In the genomic region with DNA sequence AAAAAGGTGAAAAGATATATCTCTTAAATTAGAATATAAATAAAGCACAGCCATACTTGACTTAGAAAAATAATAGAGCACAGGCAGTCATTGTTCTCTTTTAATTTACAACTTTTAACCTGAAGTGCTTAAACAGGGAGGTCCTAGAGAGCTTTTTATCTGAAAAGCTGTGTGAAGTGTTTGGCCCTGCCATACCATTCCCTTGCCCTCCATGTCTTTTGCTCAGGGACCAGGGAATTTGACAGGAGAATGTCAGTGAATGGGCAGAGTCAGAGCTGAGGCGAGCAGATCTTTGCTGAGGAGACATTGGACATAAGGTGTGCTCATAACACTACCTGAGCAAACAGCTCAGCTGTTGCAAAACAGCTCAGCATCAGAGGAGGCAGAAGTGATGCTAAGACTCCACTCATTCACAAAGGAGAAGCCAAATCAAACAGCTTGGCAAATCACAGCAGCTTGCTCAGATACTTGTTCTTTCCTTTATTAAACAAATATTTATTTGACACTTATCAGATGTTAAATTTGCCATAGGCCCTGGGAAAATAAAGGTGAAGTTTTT, we compare ENCODE assay signal across 21 cellular contexts. TPM values are rescaled to one million over a fixed set of nuclear protein-coding genes. Genes with fewer than 3 reads are reported as not detected.
DNase-seq lines count a peak whose midpoint lies in the region; ATAC-seq, FAIRE-seq and TF ChIP-seq lines count a peak whose summit lies in the region.
"Had no signal": no experiment of that assay in that cellular context is flagged by ENCODE, and none has a peak within 500 bp of the region (broad histone marks: within the 10 kb centered on the region; RNA-seq: fewer than 3 reads in every experiment).

No MANE protein-coding gene starts in this region.

- peak; percentile 49 to 76 for ATAC-seq in activated T-cell treated with anti-CD3 and anti-CD28 coated beads, Interleukin-2, amount 50 U/mL, for 72 hours (replicated peaks in 1 of 2)
- ATAC-seq in activated T-cell treated with anti-CD3 and anti-CD28 coated beads, Interleukin-2, amount 50 U/mL, for 4 hours, result no peak
- ATAC-seq in pancreas, result peak in 3 of 4 donors; percentile 35 to 79 (median 53)
- ATAC-seq: CD8-positive, alpha-beta T cell had no signal

- H3K4me1 ChIP-seq in pancreas, result no peaks in the 10 kb centered on the region
- no peaks in the 10 kb centered on the region for H3K4me1 ChIP-seq in sigmoid colon
- H3K4me1 ChIP-seq: HAP-1 had no signal

- H3K27ac ChIP-seq in pancreas (no peak overlapping the region), sigmoid colon (no peak overlapping the region)
- H3K27ac ChIP-seq: 22Rv1 had no signal

- H3K27me3 Mint-ChIP-seq in activated T-cell treated with anti-CD3 and anti-CD28 coated beads, Interleukin-2, amount 50 U/mL, for 72 hours (ENCODE audit: low read depth), result peaks cover 40% of the 10 kb centered on the region
- H3K27me3 Mint-ChIP-seq in activated T-cell treated with anti-CD3 and anti-CD28 coated beads, Interleukin-2, amount 50 U/mL, for 4 hours (ENCODE audit: low read depth), result peaks cover 14% of the 10 kb centered on the region

- no peaks in the 10 kb centered on the region for H3K4me1 Mint-ChIP-seq in activated T-cell treated with anti-CD3 and anti-CD28 coated beads, Interleukin-2, amount 50 U/mL, for 72 hours (ENCODE audit: low read depth)
- H3K4me1 Mint-ChIP-seq in activated T-cell treated with anti-CD3 and anti-CD28 coated beads, Interleukin-2, amount 50 U/mL, for 4 hours (ENCODE audit: low read depth), result no peaks in the 10 kb centered on the region

- no peak for DNase-seq in activated T-cell treated with anti-CD3 and anti-CD28 coated beads, Interleukin-2, amount 50 U/mL, for 72 hours
- DNase-seq in activated T-cell treated with anti-CD3 and anti-CD28 coated beads, Interleukin-2, amount 50 U/mL, for 4 hours, result no peak
- peak; percentile 23 for DNase-seq in epithelial cell of esophagus (ENCODE audit: low read depth)
- no peak for DNase-seq in pancreas
- DNase-seq in NCI-H2107 treated with DMSO at 0.1 percent for 48 hours (lab: John Stamatoyannopoulos, UW; ENCODE audit: unreplicated experiment), result no peak
- DNase-seq in frontal cortex (ENCODE audit: low spot score in 2 of 2), result no peak
- DNase-seq in foreskin melanocyte, result no peak
- DNase-seq in sigmoid colon, result no peak
- DNase-seq: CD8-positive, alpha-beta T cell; COR-L47; DMS153; DMS79 treated with DMSO at 0.1 percent for 48 hours; EL; GOT3 had no signal

- intact Hi-C loops in pancreas (cut with DNase I) (no loop called here), sigmoid colon (cut with DNase I) (no loop called here)

- 37 to 55% methylated on average over 1 of the region's 1 CpG for WGBS in pancreas, 2 donors
- WGBS in sigmoid colon, 2 donors, result 71 to 78% methylated on average over 1 of the region's 1 CpG

- no peaks in the 10 kb centered on the region for H3K36me3 Mint-ChIP-seq in activated T-cell treated with anti-CD3 and anti-CD28 coated beads, Interleukin-2, amount 50 U/mL, for 72 hours (ENCODE audit: insufficient read depth in 2 of 2)
- no peaks in the 10 kb centered on the region for H3K36me3 Mint-ChIP-seq in activated T-cell treated with anti-CD3 and anti-CD28 coated beads, Interleukin-2, amount 50 U/mL, for 4 hours (ENCODE audit: insufficient read depth)
- H3K36me3 Mint-ChIP-seq: CD14-positive monocyte; CD8-positive, alpha-beta T cell had no signal

- H3K27me3 ChIP-seq in pancreas (peaks cover 0 to 6% (median 0%) of the 10 kb centered on the region in 4 donors), sigmoid colon (no peaks in the 10 kb centered on the region)

- no peak for TF ChIP-seq EP300 in sigmoid colon (IDR thresholded peaks at IDR 0.05)

- H3K4me3 Mint-ChIP-seq in activated T-cell treated with anti-CD3 and anti-CD28 coated beads, Interleukin-2, amount 50 U/mL, for 72 hours, result no peak overlapping the region
- no peak overlapping the region for H3K4me3 Mint-ChIP-seq in activated T-cell treated with anti-CD3 and anti-CD28 coated beads, Interleukin-2, amount 50 U/mL, for 4 hours
- H3K4me3 Mint-ChIP-seq: CD14-positive monocyte; CD8-positive, alpha-beta T cell had no signal

- FAIRE-seq in pancreas (lab: Jason Lieb, UNC) (no peak), frontal cortex (lab: Jason Lieb, UNC) (no peak)
- FAIRE-seq: D721Med, G401.6, GM12891, HTR-8/SVneo had no signal

- H3K9me3 ChIP-seq in pancreas, result no peaks in the 10 kb centered on the region
- H3K9me3 ChIP-seq in sigmoid colon, result no peaks in the 10 kb centered on the region
- H3K9me3 ChIP-seq: HAP-1 had no signal

- no peak overlapping the region for H3K27ac Mint-ChIP-seq in activated T-cell treated with anti-CD3 and anti-CD28 coated beads, Interleukin-2, amount 50 U/mL, for 72 hours
- H3K27ac Mint-ChIP-seq: CD14-positive monocyte; CD8-positive, alpha-beta T cell had no signal

- H3K9me3 Mint-ChIP-seq in activated T-cell treated with anti-CD3 and anti-CD28 coated beads, Interleukin-2, amount 50 U/mL, for 72 hours, result peaks cover 0 to 2% of the 10 kb centered on the region in 2 donors
- H3K9me3 Mint-ChIP-seq in activated T-cell treated with anti-CD3 and anti-CD28 coated beads, Interleukin-2, amount 50 U/mL, for 4 hours, result peaks cover 4% of the 10 kb centered on the region

- TF ChIP-seq CTCF in epithelial cell of esophagus (IDR thresholded peaks at IDR 0.05; ENCODE audit: insufficient read depth, low read depth, low read length, missing control alignments) (no peak), pancreas (IDR thresholded peaks at IDR 0.05) (no peak), sigmoid colon (IDR thresholded peaks at IDR 0.05) (no peak)

- H3K36me3 ChIP-seq in pancreas (no peaks in the 10 kb centered on the region), sigmoid colon (no peaks in the 10 kb centered on the region)
- H3K36me3 ChIP-seq: HAP-1 had no signal

- no peak overlapping the region for H3K4me3 ChIP-seq in epithelial cell of esophagus (ENCODE audit: low read length)
- no peak overlapping the region for H3K4me3 ChIP-seq in pancreas
- no peak overlapping the region for H3K4me3 ChIP-seq in sigmoid colon
- H3K4me3 ChIP-seq: HAP-1 had no signal

- TF ChIP-seq POLR2A in sigmoid colon (IDR thresholded peaks at IDR 0.05), result no peak

RNA-seq across cellular contexts. Expression of gene MGST3, which starts 14.9 kb away (rescaled TPM):
- total RNA-seq in activated T-cell treated with anti-CD3 and anti-CD28 coated beads, Interleukin-2, amount 50 U/mL, for 72 hours, result 10 to 100 TPM; 32.9 to 48.5 TPM
- 10 to 100 TPM in 2 of 3 donors, 1 to 10 TPM in 1; 7.3 to 12.8 (median 11.5) TPM for total RNA-seq in activated T-cell treated with anti-CD3 and anti-CD28 coated beads, Interleukin-2, amount 50 U/mL, for 4 hours
- total RNA-seq in pancreas (10 to 100 TPM; 46.1 to 78.7 (median 49.9) TPM), frontal cortex (162 TPM), sigmoid colon (100 to 1,000 TPM; 162 to 269 (median 201) TPM)
- polyA plus RNA-seq in pancreas (100 to 1,000 TPM in 1 of 2 donors, 10 to 100 TPM in 1; 63.4 to 112 TPM), sigmoid colon (100 to 1,000 TPM; 131 to 359 (median 191) TPM)

Comparison
In these comparisons a context has a peak if more than half of its experiments do, and no peak if none do; other contexts are left out.
1. ATAC-seq: peak in activated T-cell treated with anti-CD3 and anti-CD28 coated beads, Interleukin-2, amount 50 U/mL, for 72 hours (2 of 2) and pancreas (3 of 4); none in activated T-cell treated with anti-CD3 and anti-CD28 coated beads, Interleukin-2, amount 50 U/mL, for 4 hours (0 of 2).